In genomic region chr2:19902272-19902730, GRCh38 we compare ENCODE assay signal across 8 cellular contexts. TPM values are rescaled to one million over a fixed set of nuclear protein-coding genes. Genes with fewer than 3 reads are reported as not detected.
DNase-seq lines count a peak whose midpoint lies in the region; ATAC-seq, FAIRE-seq and TF ChIP-seq lines count a peak whose summit lies in the region.

No MANE protein-coding gene starts in this region.

- intact Hi-C loops in CD4-positive, alpha-beta T cell (cut with DNase I, micrococcal nuclease) = loop anchor here (1.0 to 10.0 kb wide), 6 partner anchors 82 to 1342 kb away; partner anchors contain the start of genes RDH14 (in 2 of the 2) and HS1BP3 (in 1 of the 2)
- intact Hi-C loops in HepG2 (cut with micrococcal nuclease; ENCODE audit: unreplicated experiment) = loop anchor here (5.0 kb wide), 1 partner anchor 1100 kb away; no protein-coding TSS in a partner anchor
- intact Hi-C loops in transverse colon (cut with DNase I; ENCODE audit: low total_unique reads) = no loop called here

- H3K36me3 ChIP-seq in HepG2 (replicated peaks in 1 of 2; ENCODE audit: control insufficient read depth in 1 of 2, insufficient read depth in 2 of 2, low read length in 2 of 2) = 0 out of 5 replicates have a peak, but pooled peaks cover 0 to 2% of the 10 kb centered on the region in 2 experiments
- H3K36me3 ChIP-seq in transverse colon = no peaks in the 10 kb centered on the region

- H3K27ac ChIP-seq in CD4-positive, alpha-beta T cell (ENCODE audit: low read depth, low read length) = peak overlapping the region; percentile 97
- peak overlapping the region; percentile 95 for H3K27ac ChIP-seq in HepG2 (ENCODE audit: extremely low read length, insufficient read depth, low read length)
- peak overlapping the region; percentile 92 to 96 (median 96) for H3K27ac ChIP-seq in transverse colon

- H4K20me1 ChIP-seq in HepG2 (ENCODE audit: insufficient read depth, low read length) = peaks cover 15% of the 10 kb centered on the region; the same call in 1 of the 2 replicates

- peak overlapping the region; percentile 93 for H3K4me3 Mint-ChIP-seq in CD4-positive, alpha-beta T cell

- in situ Hi-C loops in astrocyte of the spinal cord (cut with HindIII; ENCODE audit: low sequenced_read_pairs) = no loop called here
- in situ Hi-C loops in HepG2 (cut with HindIII; ENCODE audit: extremely low pct_ligation_motif_present, low pct_unique_long_range_greater_than_20kb) = no loop called here
- in situ Hi-C loops in transverse colon (cut with MboI; ENCODE audit: low pct_ligation_motif_present in 1 of 4, low pct_unique_long_range_greater_than_20kb in 1 of 4, low sequenced_read_pairs in 3 of 4) = no loop called here

- H3K79me2 ChIP-seq in HepG2 (ENCODE audit: insufficient read depth, low read length) = peaks cover 45% of the 10 kb centered on the region

- peaks cover 38% of the 10 kb centered on the region for H3K4me1 Mint-ChIP-seq in CD4-positive, alpha-beta T cell (ENCODE audit: low read depth)

- peaks cover 29% of the 10 kb centered on the region for H3K36me3 Mint-ChIP-seq in CD4-positive, alpha-beta T cell (ENCODE audit: low read depth)

- ATAC-seq in CD4-positive, alpha-beta T cell (ENCODE audit: poor library complexity) = no peak
- no peak for ATAC-seq in HepG2
- no peak for ATAC-seq in HG03442 (IDR thresholded peaks at IDR 0.05; ENCODE audit: unreplicated experiment)
- ATAC-seq in HG02678 (IDR thresholded peaks at IDR 0.05; ENCODE audit: unreplicated experiment) = no peak

- peak overlapping the region; percentile 44 for H2AFZ ChIP-seq in HepG2 (ENCODE audit: low read length)

- H3K4me1 ChIP-seq in HepG2 (ENCODE audit: insufficient read depth, low read length) (peaks cover 29% of the 10 kb centered on the region), transverse colon (peaks cover 18 to 40% (median 26%) of the 10 kb centered on the region in 4 donors)

- under 1% methylated on average over 16 of the region's 16 CpGs for WGBS in HepG2 (ENCODE audit: low lambda C conversion rate)
- WGBS in transverse colon (ENCODE audit: low coverage in 1 of 2), 2 donors = 2% methylated on average over 8 to 16 of the region's 16 CpGs

- no peak for DNase-seq in CD4-positive, alpha-beta T cell
- DNase-seq in LHCN-M2 (ENCODE audit: low read depth) = peak; percentile 32
- no peak for DNase-seq in astrocyte of the spinal cord (ENCODE audit: low read depth, low spot score)
- no peak for DNase-seq in HepG2 (ENCODE audit: low spot score)
- no peak for DNase-seq in transverse colon
- DNase-seq in mucosa of gallbladder (ENCODE audit: low spot score) = no peak

- no peak for TF ChIP-seq CTCF in CD4-positive, alpha-beta T cell (IDR thresholded peaks at IDR 0.05)
- TF ChIP-seq CTCF in astrocyte of the spinal cord (IDR thresholded peaks at IDR 0.05; ENCODE audit: low read depth, low read length) (no peak), HepG2 (CRISPR knock-in tag; IDR thresholded peaks at IDR 0.05) (no peak), transverse colon (IDR thresholded peaks at IDR 0.05) (no peak)

- no peak for TF ChIP-seq POLR2A in HepG2 (IDR thresholded peaks at IDR 0.05; ENCODE audit: insufficient read depth in 1 of 2, low read depth in 2 of 2, low read length in 2 of 2)
- no peak for TF ChIP-seq POLR2A in transverse colon (IDR thresholded peaks at IDR 0.05)

- H3K9me3 ChIP-seq in CD4-positive, alpha-beta T cell (ENCODE audit: control insufficient read depth, low read length) = no peaks in the 10 kb centered on the region
- no peaks in the 10 kb centered on the region for H3K9me3 ChIP-seq in HepG2 (ENCODE audit: low read length)
- H3K9me3 ChIP-seq in transverse colon = no peaks in the 10 kb centered on the region

- TSS peak; percentile 96 for BruUV-seq in HepG2 (replicated peaks; lab: Mats Ljungman, UMichigan)

- FAIRE-seq in HepG2 (lab: Jason Lieb, UNC) = no peak

- POLR2A ChIA-PET in CD4-positive, alpha-beta T cell (lab: Charles Lee) = no interaction called here
- POLR2A ChIA-PET in HepG2 (lab: Yijun Ruan, JAX) = interaction anchor here (0.7 kb wide), 1 partner anchor 112 kb away, joined by 3 read pairs; no protein-coding TSS in a partner anchor

- H3K27me3 Mint-ChIP-seq in CD4-positive, alpha-beta T cell = peaks cover 8% of the 10 kb centered on the region

- CTCF ChIA-PET in CD4-positive, alpha-beta T cell (lab: Charles Lee) = no interaction called here
- CTCF ChIA-PET in HepG2 (lab: Yijun Ruan, JAX; ENCODE audit: low intra/inter-chr PET ratio, low total read pairs) = no interaction called here

- peak overlapping the region; percentile 97 for H3K9ac ChIP-seq in HepG2 (ENCODE audit: insufficient read depth, low read depth, low read length)

- TF ChIP-seq RAD21 in HepG2 (CRISPR knock-in tag; IDR thresholded peaks at IDR 0.05) = no peak

- peak overlapping the region; percentile 91 for H3K27ac Mint-ChIP-seq in CD4-positive, alpha-beta T cell

- no peaks in the 10 kb centered on the region for H3K9me3 Mint-ChIP-seq in CD4-positive, alpha-beta T cell

- no peak for TF ChIP-seq EP300 in HepG2 (IDR thresholded peaks at IDR 0.05; ENCODE audit: low read depth in 2 of 2, low read length in 2 of 2)
- no peak for TF ChIP-seq EP300 in HepG2 (CRISPR knock-in tag; IDR thresholded peaks at IDR 0.05; ENCODE audit: borderline replicate concordance)
- TF ChIP-seq EP300 in transverse colon (IDR thresholded peaks at IDR 0.05; ENCODE audit: low read depth) = no peak

- peaks cover 5% of the 10 kb centered on the region for H3K27me3 ChIP-seq in CD4-positive, alpha-beta T cell (ENCODE audit: control insufficient read depth, insufficient read depth, low read length)
- H3K27me3 ChIP-seq in HepG2 (ENCODE audit: control insufficient read depth in 1 of 2, insufficient read depth in 2 of 2, low read length in 2 of 2) = no peaks in the 10 kb centered on the region; a peak in 1 of 5 replicates
- no peaks in the 10 kb centered on the region for H3K27me3 ChIP-seq in transverse colon

- H3K4me3 ChIP-seq in astrocyte of the spinal cord (ENCODE audit: low read depth, low read length) (peak overlapping the region; percentile 74), HepG2 (replicated peaks in 1 of 3; ENCODE audit: insufficient read depth in 1 of 3, low read depth in 2 of 3, low read length in 3 of 3) (peak overlapping the region; percentile 87 to 89 (median 87)), transverse colon (peak overlapping the region; percentile 65 to 86 (median 79))

- peak overlapping the region; percentile 96 for H3K4me2 ChIP-seq in HepG2 (ENCODE audit: low read depth, low read length)

TF ChIP-seq in HepG2, 621 proteins besides CTCF, POLR2A, EP300 and RAD21 (continues in another document):
- TF ChIP-seq ZFP36L1 (CRISPR knock-in tag; IDR thresholded peaks at IDR 0.05) (peak; percentile 18; the same call in 1 of the 2 replicates), ZNF605 (CRISPR knock-in tag; IDR thresholded peaks at IDR 0.05) (no peak), ZNF296 (CRISPR knock-in tag; conservative IDR thresholded peaks at IDR 0.05) (no peak), ZNF710 (CRISPR knock-in tag; IDR thresholded peaks at IDR 0.05; ENCODE audit: borderline replicate concordance) (no peak), ZNF124 (CRISPR knock-in tag; IDR thresholded peaks at IDR 0.05) (no peak), RELA (CRISPR knock-in tag; IDR thresholded peaks at IDR 0.05) (no peak)

RNA-seq across cellular contexts. Expression of gene TTC32, which starts 0.5 kb away (rescaled TPM):
- total RNA-seq in CD4-positive, alpha-beta T cell = 10 to 100 TPM; 53.1 to 54.2 TPM
- total RNA-seq in LHCN-M2 (2014; rRNA removed) (5.7 and 14.8 TPM in 2 replicates), HepG2 (2016; rRNA removed; fragmentation: Illumina TruSeq; extraction: Trizol) (18.5 and 21.6 TPM in 2 replicates), transverse colon (10 to 100 TPM in 2 of 4 donors, 1 to 10 TPM in 2; 3.0 to 23.3 (median 9.9) TPM), mucosa of gallbladder (6.8 TPM)
- 2.6 TPM for polyA plus RNA-seq in LHCN-M2 (2012)
- 3.0 and 3.8 TPM in 2 replicates for total RNA-seq in HepG2 (2016; cell fraction: cytosol; rRNA removed; fragmentation: Illumina TruSeq; extraction: Trizol; ENCODE audit: low read depth)
- total RNA-seq in HepG2 (2016; cell fraction: insoluble cytoplasmic fraction; rRNA removed; fragmentation: Illumina TruSeq; extraction: Trizol) = 16.3 and 24.1 TPM in 2 replicates
- total RNA-seq in HepG2 (2016; cell fraction: membrane; rRNA removed; fragmentation: Illumina TruSeq; extraction: Trizol) = 6.2 and 7.0 TPM in 2 replicates
- total RNA-seq in HepG2 (2016; cell fraction: nucleus; rRNA removed; fragmentation: Illumina TruSeq; extraction: Trizol) = 45.3 and 49.4 TPM in 2 replicates
- polyA plus RNA-seq in HepG2 (2011; rRNA removed) = 31.8 and 38.3 TPM in 2 replicates
- 13.5 and 15.6 TPM in 2 replicates for polyA plus RNA-seq in HepG2 (2011; cell fraction: cytosol; rRNA removed)
- 66.0 and 79.3 TPM in 2 replicates for polyA plus RNA-seq in HepG2 (2011; cell fraction: nucleus; rRNA removed)
- 26.1 and 41.0 TPM in 2 replicates for polyA plus RNA-seq in HepG2 (2012)
- 2.9 TPM in 2 replicates for polyA plus RNA-seq in HepG2 (2016; cell fraction: cytosol; fragmentation: Illumina TruSeq; extraction: Trizol; ENCODE audit: low read depth)
- polyA plus RNA-seq in HepG2 (2016; cell fraction: insoluble cytoplasmic fraction; fragmentation: Illumina TruSeq; extraction: Trizol; ENCODE audit: low read depth) = 21.5 and 26.4 TPM in 2 replicates
- 5.4 and 6.1 TPM in 2 replicates for polyA plus RNA-seq in HepG2 (2016; cell fraction: membrane; fragmentation: Illumina TruSeq; extraction: Trizol; ENCODE audit: low read depth)
- polyA plus RNA-seq in HepG2 (2016; cell fraction: nucleus; fragmentation: Illumina TruSeq; extraction: Trizol; ENCODE audit: insufficient read depth, low read depth) = 65.4 and 67.3 TPM in 2 replicates
- polyA minus RNA-seq in HepG2 (2011; rRNA and poly(A)+ RNA removed; ENCODE audit: low replicate concordance) = 14.4 and 14.7 TPM in 2 replicates
- polyA minus RNA-seq in HepG2 (2011; cell fraction: cytosol; rRNA and poly(A)+ RNA removed) = 5.5 and 7.4 TPM in 2 replicates
- 107 and 122 TPM in 2 replicates for polyA minus RNA-seq in HepG2 (2011; cell fraction: nucleus; rRNA and poly(A)+ RNA removed)
